In the genomic region with DNA sequence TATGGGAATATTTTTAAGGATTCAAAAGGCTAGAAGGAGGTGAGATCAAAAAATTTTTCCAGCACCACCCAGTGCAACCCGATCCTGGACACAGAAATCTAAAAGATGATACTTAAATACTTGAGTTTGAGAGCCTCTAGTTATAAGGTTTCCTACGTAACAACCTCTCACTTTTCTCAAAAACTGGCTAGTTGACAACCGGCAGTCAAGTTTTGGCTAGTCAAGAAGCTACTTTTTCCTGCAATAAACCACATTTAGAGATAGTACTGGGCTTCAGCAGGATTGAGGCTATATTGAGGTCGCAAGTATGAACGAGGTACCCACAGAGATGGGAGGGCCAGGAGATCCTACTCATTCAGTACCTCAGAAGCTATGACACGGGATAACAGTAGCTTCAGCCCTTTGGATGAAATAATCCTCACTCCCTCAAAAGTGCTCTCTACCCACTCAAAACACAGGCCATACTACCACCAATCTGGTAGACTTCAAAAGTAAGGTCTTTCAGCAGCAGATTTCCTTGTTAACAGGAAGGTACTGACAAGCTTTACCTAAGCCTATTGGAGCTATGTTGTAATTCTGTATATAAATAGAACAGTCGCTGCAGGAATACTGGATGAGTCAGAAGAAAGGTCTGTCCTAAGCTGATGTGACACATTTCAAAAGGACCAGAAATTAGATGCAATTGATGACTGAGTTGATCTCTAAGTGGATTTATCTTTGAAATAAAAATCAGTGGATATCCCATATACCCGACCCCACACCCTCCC, we compare ENCODE assay signal across 8 cellular contexts. TPM values are rescaled to one million over a fixed set of nuclear protein-coding genes. Genes with fewer than 3 reads are reported as not detected.
DNase-seq lines count a peak whose midpoint lies in the region; ATAC-seq, FAIRE-seq and TF ChIP-seq lines count a peak whose summit lies in the region.

No MANE protein-coding gene starts in this region.

- POLR2A ChIA-PET in A673 (lab: Charles Lee; ENCODE audit: low non-redundant PET) = no interaction called here
- POLR2A ChIA-PET in HCT116 (lab: Charles Lee) = interaction anchor here (0.8 to 1.2 kb wide), 2 partner anchors 17 to 270 kb away, joined by 3 to 5 read pairs; no protein-coding TSS in a partner anchor
- POLR2A ChIA-PET in HepG2 (lab: Yijun Ruan, JAX) = no interaction called here

- DNase-seq in A673 (ENCODE audit: low spot score) (peak; percentile 40), HCT116 (ENCODE audit: low read depth, low spot score) (no peak), astrocyte of the cerebellum (ENCODE audit: low read depth) (no peak), HepG2 (ENCODE audit: low spot score) (peak; percentile 26), midbrain (lab: John Stamatoyannopoulos, UW) (no peak), NCI-H510A treated with DMSO at 0.1 percent for 48 hours (lab: John Stamatoyannopoulos, UW) (no peak), germinal center (ENCODE audit: low spot score) (no peak)

- H3K4me1 ChIP-seq in A673 (ENCODE audit: insufficient read depth, low read length, poor library complexity, severe bottlenecking) (no peaks in the 10 kb centered on the region), HCT116 (ENCODE audit: control insufficient read depth in 1 of 2, insufficient read depth in 2 of 2, low read length in 2 of 2) (peaks cover 60 to 72% of the 10 kb centered on the region in 2 experiments), HepG2 (ENCODE audit: insufficient read depth, low read length) (peaks cover 8% of the 10 kb centered on the region)

- H2AFZ ChIP-seq in HCT116 (ENCODE audit: low read depth, low read length, poor library complexity, severe bottlenecking) (no peak overlapping the region), HepG2 (ENCODE audit: low read length) (no peak overlapping the region)

- no peaks in the 10 kb centered on the region for H4K20me1 ChIP-seq in HCT116 (ENCODE audit: insufficient read depth)
- H4K20me1 ChIP-seq in HepG2 (ENCODE audit: insufficient read depth, low read length) = no peaks in the 10 kb centered on the region

- RAD21 ChIA-PET in HCT116 (lab: Charles Lee; ENCODE audit: low non-redundant PET in 1 of 2, low total read pairs in 2 of 2, uncharacterized antibody in 2 of 2, unreplicated experiment in 2 of 2) = interaction anchor here in 1 of 2 experiments (1.3 kb wide), 1 partner anchor 192 kb away, joined by 3 read pairs; no protein-coding TSS in a partner anchor

- CTCF ChIA-PET in A673 (lab: Charles Lee) = interaction anchor here (0.6 kb wide), 1 partner anchor 510 kb away, joined by 3 read pairs; no protein-coding TSS in a partner anchor
- CTCF ChIA-PET in HCT116 (lab: Charles Lee) = interaction anchor here (1.2 kb wide), 2 partner anchors 153 to 192 kb away, joined by 3 to 4 read pairs; no protein-coding TSS in a partner anchor
- CTCF ChIA-PET in HepG2 (lab: Yijun Ruan, JAX; ENCODE audit: low intra/inter-chr PET ratio, low total read pairs) = no interaction called here

- in situ Hi-C loops in astrocyte of the cerebellum (cut with HindIII; ENCODE audit: low sequenced_read_pairs) (no loop called here), HepG2 (cut with HindIII; ENCODE audit: extremely low pct_ligation_motif_present, low pct_unique_long_range_greater_than_20kb) (no loop called here)

- H3K27ac ChIP-seq in A673 (ENCODE audit: low read depth, low read length, poor library complexity, severe bottlenecking) = no peak overlapping the region
- peak overlapping the region; percentile 68 for H3K27ac ChIP-seq in HCT116 (ENCODE audit: low read depth, low read length)
- no peak overlapping the region for H3K27ac ChIP-seq in HepG2 (ENCODE audit: extremely low read length, insufficient read depth, low read length)

- peak overlapping the region; percentile 88 for H3K4me2 ChIP-seq in HCT116 (ENCODE audit: low read length)
- no peak overlapping the region for H3K4me2 ChIP-seq in HepG2 (ENCODE audit: low read depth, low read length)

- BruUV-seq in A673 (replicated peaks; lab: Mats Ljungman, UMichigan) (no TSS peak), HCT116 (replicated peaks; lab: Mats Ljungman, UMichigan) (no TSS peak), HepG2 (replicated peaks; lab: Mats Ljungman, UMichigan) (no TSS peak)

- no peak for TF ChIP-seq RAD21 in HCT116 (IDR thresholded peaks at IDR 0.05; ENCODE audit: low read depth)
- no peak for TF ChIP-seq RAD21 in HepG2 (CRISPR knock-in tag; IDR thresholded peaks at IDR 0.05)

- no peaks in the 10 kb centered on the region for H3K9me3 ChIP-seq in A673 (ENCODE audit: low read depth, low read length, poor library complexity, severe bottlenecking)
- H3K9me3 ChIP-seq in HCT116 (ENCODE audit: control insufficient read depth in 1 of 2, insufficient read depth in 1 of 2, low read depth in 1 of 2, low read length in 2 of 2) = peaks cover 0 to 7% of the 10 kb centered on the region in 2 experiments; a peak in 1 of 4 replicates
- H3K9me3 ChIP-seq in HepG2 (ENCODE audit: low read length) = no peaks in the 10 kb centered on the region

- intact Hi-C loops in A673 (cut with micrococcal nuclease; ENCODE audit: unreplicated experiment) (loop anchor here (5.0 kb wide), 3 partner anchors 167 to 267 kb away; partner anchors contain the start of gene EIF4E), HCT116 (cut with micrococcal nuclease) (loop anchor here (5.0 kb wide), 4 partner anchors 153 to 518 kb away; partner anchors contain the start of genes EIF4E and STPG2), HepG2 (cut with micrococcal nuclease; ENCODE audit: unreplicated experiment) (no loop called here)

- TF ChIP-seq POLR2A in HCT116 (IDR thresholded peaks at IDR 0.05; ENCODE audit: borderline replicate concordance, extremely low read depth, insufficient read depth, insufficient read length) (no peak), HepG2 (IDR thresholded peaks at IDR 0.05; ENCODE audit: insufficient read depth in 1 of 2, low read depth in 2 of 2, low read length in 2 of 2) (no peak)

- no peak for TF ChIP-seq CTCF in A673 (conservative IDR thresholded peaks at IDR 0.05; ENCODE audit: low read depth, low read length)
- TF ChIP-seq CTCF in HCT116 (IDR thresholded peaks at IDR 0.05 in 2 of 3, conservative IDR thresholded peaks at IDR 0.05 in 1 of 3; ENCODE audit: borderline replicate concordance in 1 of 3, insufficient read depth in 1 of 3, low read depth in 2 of 3, low read length in 2 of 3) = no peak
- TF ChIP-seq CTCF in astrocyte of the cerebellum (IDR thresholded peaks at IDR 0.05; ENCODE audit: low read depth, low read length, missing control alignments) = no peak
- TF ChIP-seq CTCF in HepG2 (CRISPR knock-in tag; IDR thresholded peaks at IDR 0.05) = no peak

- peak; percentile 27; the same call in 1 of the 2 replicates for ATAC-seq in HCT116
- peak; percentile 33; the same call in 1 of the 3 replicates for ATAC-seq in HepG2
- ATAC-seq in HG03108 (IDR thresholded peaks at IDR 0.05; ENCODE audit: unreplicated experiment) = no peak

- H3K4me3 ChIP-seq in A673 (ENCODE audit: low read depth, low read length, poor library complexity, severe bottlenecking) = no peak overlapping the region
- peak overlapping the region; percentile 69 to 89 for H3K4me3 ChIP-seq in HCT116 (replicated peaks in 1 of 2; ENCODE audit: low read depth in 1 of 2, low read length in 2 of 2)
- H3K4me3 ChIP-seq in astrocyte of the cerebellum (ENCODE audit: low read depth, low read length) = peak overlapping the region; percentile 87
- no peak overlapping the region for H3K4me3 ChIP-seq in HepG2 (replicated peaks in 1 of 3; ENCODE audit: insufficient read depth in 1 of 3, low read depth in 2 of 3, low read length in 3 of 3)

- TF ChIP-seq EP300 in HepG2 (IDR thresholded peaks at IDR 0.05; ENCODE audit: low read depth in 2 of 2, low read length in 2 of 2) = no peak
- no peak for TF ChIP-seq EP300 in HepG2 (CRISPR knock-in tag; IDR thresholded peaks at IDR 0.05; ENCODE audit: borderline replicate concordance)

- H3K27me3 ChIP-seq in A673 (replicated peaks; ENCODE audit: insufficient read depth, low read depth, low read length, poor library complexity) = no peaks in the 10 kb centered on the region
- H3K27me3 ChIP-seq in HCT116 (ENCODE audit: insufficient read depth, low read length) = no peaks in the 10 kb centered on the region
- peaks cover 4 to 45% of the 10 kb centered on the region in 2 experiments; a peak in 4 of 5 replicates for H3K27me3 ChIP-seq in HepG2 (ENCODE audit: control insufficient read depth in 1 of 2, insufficient read depth in 2 of 2, low read length in 2 of 2)

- H3K36me3 ChIP-seq in A673 (ENCODE audit: insufficient read depth, low read length, poor library complexity, severe bottlenecking) = no peaks in the 10 kb centered on the region
- H3K36me3 ChIP-seq in HCT116 (ENCODE audit: control insufficient read depth in 1 of 2, insufficient read depth in 2 of 2, low read length in 2 of 2) = no peaks in the 10 kb centered on the region
- H3K36me3 ChIP-seq in HepG2 (replicated peaks in 1 of 2; ENCODE audit: control insufficient read depth in 1 of 2, insufficient read depth in 2 of 2, low read length in 2 of 2) = no peaks in the 10 kb centered on the region

- WGBS in HepG2 (ENCODE audit: low lambda C conversion rate) = 37% methylated on average over 8 of the region's 8 CpGs

- H3K9me2 ChIP-seq in HCT116 (ENCODE audit: insufficient read depth) = no peaks in the 10 kb centered on the region

- H3K79me2 ChIP-seq in HCT116 (ENCODE audit: insufficient read depth, low read length) (peaks cover 45% of the 10 kb centered on the region), HepG2 (ENCODE audit: insufficient read depth, low read length) (no peaks in the 10 kb centered on the region)

- H3K9ac ChIP-seq in HCT116 (ENCODE audit: low read length) = peak overlapping the region; percentile 86
- H3K9ac ChIP-seq in HepG2 (ENCODE audit: insufficient read depth, low read depth, low read length) = no peak overlapping the region

- no peak for FAIRE-seq in HepG2 (lab: Jason Lieb, UNC)

RNA-seq across cellular contexts. Expression of gene TSPAN5, which starts 1.5 kb away (rescaled TPM):
- total RNA-seq in A673 (2021) = 15.2 and 16.9 TPM in 2 replicates
- total RNA-seq in HCT116 (2021; ENCODE audit: unreplicated experiment) = 56.8 TPM
- polyA plus RNA-seq in HCT116 (2012) = 26.5 and 37.8 TPM in 2 replicates
- 0.18 and 0.20 TPM in 2 replicates for total RNA-seq in HepG2 (2016; rRNA removed; fragmentation: Illumina TruSeq; extraction: Trizol)
- 0.10 TPM in 1 of 2 replicates, not detected in the other for total RNA-seq in HepG2 (2016; cell fraction: cytosol; rRNA removed; fragmentation: Illumina TruSeq; extraction: Trizol; ENCODE audit: low read depth)
- total RNA-seq in HepG2 (2016; cell fraction: insoluble cytoplasmic fraction; rRNA removed; fragmentation: Illumina TruSeq; extraction: Trizol) = 0.21 and 0.22 TPM in 2 replicates
- 0.09 and 0.14 TPM in 2 replicates for total RNA-seq in HepG2 (2016; cell fraction: membrane; rRNA removed; fragmentation: Illumina TruSeq; extraction: Trizol)
- total RNA-seq in HepG2 (2016; cell fraction: nucleus; rRNA removed; fragmentation: Illumina TruSeq; extraction: Trizol) = 0.28 and 0.31 TPM in 2 replicates
- polyA plus RNA-seq in HepG2 (2011; rRNA removed) = 0.47 and 0.53 TPM in 2 replicates
- 0.28 and 0.49 TPM in 2 replicates for polyA plus RNA-seq in HepG2 (2011; cell fraction: cytosol; rRNA removed)
- 0.29 TPM in 2 replicates for polyA plus RNA-seq in HepG2 (2011; cell fraction: nucleus; rRNA removed)
- polyA plus RNA-seq in HepG2 (2012) = 0.11 and 0.32 TPM in 2 replicates
- polyA plus RNA-seq in HepG2 (2016; cell fraction: cytosol; fragmentation: Illumina TruSeq; extraction: Trizol; ENCODE audit: low read depth) = 0.02 TPM in 1 of 2 replicates, not detected in the other
- 0.14 and 0.21 TPM in 2 replicates for polyA plus RNA-seq in HepG2 (2016; cell fraction: insoluble cytoplasmic fraction; fragmentation: Illumina TruSeq; extraction: Trizol; ENCODE audit: low read depth)
- polyA plus RNA-seq in HepG2 (2016; cell fraction: membrane; fragmentation: Illumina TruSeq; extraction: Trizol; ENCODE audit: low read depth) = 0.05 and 0.06 TPM in 2 replicates
- 0.47 and 0.59 TPM in 2 replicates for polyA plus RNA-seq in HepG2 (2016; cell fraction: nucleus; fragmentation: Illumina TruSeq; extraction: Trizol; ENCODE audit: insufficient read depth, low read depth)
- 0.09 and 0.40 TPM in 2 replicates for polyA minus RNA-seq in HepG2 (2011; rRNA and poly(A)+ RNA removed; ENCODE audit: low replicate concordance)
- polyA minus RNA-seq in HepG2 (2011; cell fraction: cytosol; rRNA and poly(A)+ RNA removed) = 0.26 and 0.40 TPM in 2 replicates
- polyA minus RNA-seq in HepG2 (2011; cell fraction: nucleus; rRNA and poly(A)+ RNA removed) = 0.13 and 1.1 TPM in 2 replicates

Comparison
In these comparisons a context has a peak if more than half of its experiments do, and no peak if none do; other contexts are left out.
1. DNase-seq: peak in A673 (single experiment) and HepG2 (single experiment); none in HCT116 (single experiment), astrocyte of the cerebellum (single experiment), midbrain (single experiment), NCI-H510A treated with DMSO at 0.1 percent for 48 hours (single experiment) and germinal center (single experiment).
2. H3K4me3 ChIP-seq: peak in HCT116 (2 of 2) and astrocyte of the cerebellum (single experiment); none in A673 (single experiment) and HepG2 (0 of 3).
3. RNA of gene TSPAN5, which starts 1.5 kb away (total RNA-seq): 56.8 TPM in HCT116 (single experiment) and 15.2 to 16.9 TPM in A673; 0.09 to 0.31 TPM in HepG2; every median in the first group is over 10 times any median in the second.